Comparison of ENCODE assay signal across 15 cellular contexts in the genomic region with DNA sequence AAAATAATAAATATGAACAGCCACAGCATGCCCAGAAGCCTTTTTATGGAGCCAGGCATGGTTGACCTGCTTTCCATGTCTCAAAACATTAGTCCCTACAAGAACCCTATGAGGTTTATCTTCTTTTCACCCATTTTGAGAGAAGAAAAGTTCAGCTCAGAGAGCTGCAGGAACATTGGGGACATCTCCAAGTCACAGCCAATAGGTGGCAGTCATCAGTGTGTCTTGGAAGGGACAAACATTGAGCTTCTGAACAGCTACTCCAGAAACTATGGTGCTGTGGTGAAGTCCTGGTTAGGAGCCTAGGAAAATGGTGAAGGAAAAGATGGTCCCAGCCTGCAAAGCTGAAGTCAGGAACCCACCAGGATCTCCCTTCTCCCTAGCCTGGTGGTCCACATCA.
"Had no signal": no experiment of that assay in that cellular context is flagged by ENCODE, and none has a peak within 500 bp of the region (broad histone marks: within the 10 kb centered on the region; RNA-seq: fewer than 3 reads in every experiment).

No MANE protein-coding gene starts in this region.

- H3K27ac Mint-ChIP-seq: activated CD4-positive, alpha-beta memory T cell treated with anti-CD3 and anti-CD28 coated beads for 36 hours; activated CD4-positive, alpha-beta T cell treated with anti-CD3 and anti-CD28 coated beads for 36 hours; activated naive CD4-positive, alpha-beta T cell treated with anti-CD3 and anti-CD28 coated beads, Interleukin-2, amount 50 U/mL, for 72 hours; activated T-helper 1 cell treated with anti-CD3 and anti-CD28 coated beads, Interleukin-12 subunit alpha, Interleukin-12 subunit beta, Interleukin-2, Interleukin-4 antibody, amounts not matched to agents 30 ng/mL and 10 ng/mL and 1 ng/mL, durations not matched to agents 14 hours and 24 hours and 36 hours; nephron; T-helper 2 cell treated with Interferon-gamma antibody and Interleukin-4, amounts not matched to agents 5 μg/mL and 100 μg/mL, for 36 hours; WTC11 had no signal

- H3K27me3 ChIP-seq: spleen, thyroid gland had no signal

- H3K4me3 ChIP-seq: dorsolateral prefrontal cortex, spleen, thyroid gland had no signal

- H3K4me1 ChIP-seq: spleen, thyroid gland had no signal

- H3K27ac ChIP-seq: dorsolateral prefrontal cortex, spleen, thyroid gland had no signal

- H3K27me3 Mint-ChIP-seq: activated CD4-positive, alpha-beta memory T cell treated with anti-CD3 and anti-CD28 coated beads for 36 hours; activated CD4-positive, alpha-beta T cell treated with anti-CD3 and anti-CD28 coated beads for 36 hours had no signal

- H3K36me3 ChIP-seq: thyroid gland had no signal

- DNase-seq: activated CD4-positive, alpha-beta memory T cell treated with anti-CD3 and anti-CD28 coated beads for 36 hours; activated CD4-positive, alpha-beta T cell treated with anti-CD3 and anti-CD28 coated beads for 36 hours; activated gamma-delta T cell treated with Interleukin-2 at 50 U/mL for 16 hours; activated T-cell treated with anti-CD3 and anti-CD28 coated beads for 4 hours; dorsolateral prefrontal cortex; mesenchymal stem cell; nucleus accumbens; spleen; stimulated activated naive CD4-positive, alpha-beta T cell; thyroid gland had no signal

- H3K4me3 Mint-ChIP-seq: activated CD4-positive, alpha-beta memory T cell treated with anti-CD3 and anti-CD28 coated beads for 36 hours; activated CD4-positive, alpha-beta T cell treated with anti-CD3 and anti-CD28 coated beads for 36 hours; activated T-helper 1 cell treated with anti-CD3 and anti-CD28 coated beads, Interleukin-12 subunit alpha, Interleukin-12 subunit beta, Interleukin-2, Interleukin-4 antibody, amounts not matched to agents 30 ng/mL and 10 ng/mL and 1 ng/mL, durations not matched to agents 14 hours and 24 hours and 36 hours; nephron; T-helper 2 cell treated with Interferon-gamma antibody and Interleukin-4, amounts not matched to agents 5 μg/mL and 100 μg/mL, for 36 hours; WTC11 had no signal

- ATAC-seq: activated CD4-positive, alpha-beta T cell treated with anti-CD3 and anti-CD28 coated beads for 36 hours; activated naive CD4-positive, alpha-beta T cell treated with anti-CD3 and anti-CD28 coated beads, Interleukin-2, amount 50 U/mL, for 72 hours; WTC11 had no signal

- H3K4me1 Mint-ChIP-seq: activated CD4-positive, alpha-beta T cell treated with anti-CD3 and anti-CD28 coated beads for 36 hours; nephron; WTC11 had no signal
